18 cellular contexts compared by ENCODE assay signal in genomic region chr10:98418596-98419265, GRCh38. TPM values are rescaled to one million over a fixed set of nuclear protein-coding genes. Genes with fewer than 3 reads are reported as not detected.
DNase-seq lines count a peak whose midpoint lies in the region; ATAC-seq and TF ChIP-seq lines count a peak whose summit lies in the region.
"Had no signal": no experiment of that assay in that cellular context is flagged by ENCODE, and none has a peak within 500 bp of the region (broad histone marks: within the 10 kb centered on the region; RNA-seq: fewer than 3 reads in every experiment).

No MANE protein-coding gene starts in this region.

- no peak overlapping the region for H3K4me3 Mint-ChIP-seq in activated T-cell treated with anti-CD3 and anti-CD28 coated beads, Interleukin-2, amount 50 U/mL, for 24 hours
- no peak overlapping the region for H3K4me3 Mint-ChIP-seq in activated T-cell treated with anti-CD3 and anti-CD28 coated beads, Interleukin-2, amount 50 U/mL, for 4 hours
- H3K4me3 Mint-ChIP-seq in stimulated activated effector memory CD8-positive, alpha-beta T cell treated with anti-CD3 and anti-CD28 coated beads, Interleukin-12 subunit alpha, Interleukin-12 subunit beta, amount 100 ng/mL, for 72 hours = no peak overlapping the region

- H3K9me3 Mint-ChIP-seq in activated T-cell treated with anti-CD3 and anti-CD28 coated beads, Interleukin-2, amount 50 U/mL, for 24 hours = no peaks in the 10 kb centered on the region
- H3K9me3 Mint-ChIP-seq in activated T-cell treated with anti-CD3 and anti-CD28 coated beads, Interleukin-2, amount 50 U/mL, for 4 hours = no peaks in the 10 kb centered on the region
- H3K9me3 Mint-ChIP-seq in stimulated activated effector memory CD8-positive, alpha-beta T cell treated with anti-CD3 and anti-CD28 coated beads, Interleukin-12 subunit alpha, Interleukin-12 subunit beta, amount 100 ng/mL, for 72 hours = no peaks in the 10 kb centered on the region

- no peaks in the 10 kb centered on the region for H3K27me3 Mint-ChIP-seq in activated T-cell treated with anti-CD3 and anti-CD28 coated beads, Interleukin-2, amount 50 U/mL, for 24 hours
- no peaks in the 10 kb centered on the region for H3K27me3 Mint-ChIP-seq in activated T-cell treated with anti-CD3 and anti-CD28 coated beads, Interleukin-2, amount 50 U/mL, for 4 hours (ENCODE audit: low read depth)

- CTCF ChIA-PET in RWPE1 (lab: Yijun Ruan, JAX) = interaction anchor here (0.6 to 1.3 kb wide), 2 partner anchors 18 to 125 kb away, joined by 3 to 4 read pairs; no protein-coding TSS in a partner anchor

- H3K36me3 Mint-ChIP-seq in activated T-cell treated with anti-CD3 and anti-CD28 coated beads, Interleukin-2, amount 50 U/mL, for 24 hours (ENCODE audit: low read depth) = peaks cover 68% of the 10 kb centered on the region
- H3K36me3 Mint-ChIP-seq in activated T-cell treated with anti-CD3 and anti-CD28 coated beads, Interleukin-2, amount 50 U/mL, for 4 hours (ENCODE audit: insufficient read depth) = peaks cover 8% of the 10 kb centered on the region
- H3K36me3 Mint-ChIP-seq in stimulated activated effector memory CD8-positive, alpha-beta T cell treated with anti-CD3 and anti-CD28 coated beads, Interleukin-12 subunit alpha, Interleukin-12 subunit beta, amount 100 ng/mL, for 72 hours = peaks cover 40% of the 10 kb centered on the region

- POLR2A ChIA-PET in RWPE1 (lab: Yijun Ruan, JAX; ENCODE audit: low non-redundant PET) = no interaction called here

- no peak for DNase-seq in activated T-cell treated with anti-CD3 and anti-CD28 coated beads, Interleukin-2, amount 50 U/mL, for 24 hours
- no peak for DNase-seq in activated T-cell treated with anti-CD3 and anti-CD28 coated beads, Interleukin-2, amount 50 U/mL, for 4 hours
- no peak for DNase-seq in RWPE1 (ENCODE audit: low spot score)
- no peak for DNase-seq in left lung
- no peak for DNase-seq in stimulated activated effector memory CD8-positive, alpha-beta T cell treated with anti-CD3 and anti-CD28 coated beads, Interleukin-12 subunit alpha, Interleukin-12 subunit beta, amount 100 ng/mL, for 72 hours (ENCODE audit: low spot score in 2 of 2)
- no peak for DNase-seq in NCI-H2081 treated with DMSO at 0.1 percent for 48 hours (lab: John Stamatoyannopoulos, UW)
- DNase-seq: BE2C, DMS79 treated with DMSO at 0.1 percent for 48 hours, Karpas-422, MV-4-11, NCI-H1105 treated with DMSO at 0.1 percent for 48 hours, NCI-H2081, NCI-H2171 treated with DMSO at 0.1 percent for 48 hours, NCI-H526 treated with DMSO at 0.1 percent for 48 hours, OCI-M1, Right ventricle myocardium superior had no signal

- H3K36me3 ChIP-seq in left lung = peaks cover 0 to 73% of the 10 kb centered on the region in 2 donors
- H3K36me3 ChIP-seq: BE2C had no signal

- H3K27me3 ChIP-seq in left lung = no peaks in the 10 kb centered on the region
- H3K27me3 ChIP-seq: BE2C had no signal

- intact Hi-C loops in left lung (cut with DNase I) = no loop called here

- H3K27ac Mint-ChIP-seq in activated T-cell treated with anti-CD3 and anti-CD28 coated beads, Interleukin-2, amount 50 U/mL, for 24 hours = peak overlapping the region; percentile 8
- peak overlapping the region; percentile 56 for H3K27ac Mint-ChIP-seq in stimulated activated effector memory CD8-positive, alpha-beta T cell treated with anti-CD3 and anti-CD28 coated beads, Interleukin-12 subunit alpha, Interleukin-12 subunit beta, amount 100 ng/mL, for 72 hours

- H3K27ac ChIP-seq in RWPE1 (peak overlapping the region; percentile 8; the same call in 1 of the 2 replicates), left lung (no peak overlapping the region)
- H3K27ac ChIP-seq: A549 had no signal

- H3K4me1 Mint-ChIP-seq in activated T-cell treated with anti-CD3 and anti-CD28 coated beads, Interleukin-2, amount 50 U/mL, for 24 hours (ENCODE audit: low read depth) = peaks cover 19% of the 10 kb centered on the region
- peaks cover 10% of the 10 kb centered on the region for H3K4me1 Mint-ChIP-seq in activated T-cell treated with anti-CD3 and anti-CD28 coated beads, Interleukin-2, amount 50 U/mL, for 4 hours (ENCODE audit: low read depth)
- peaks cover 18% of the 10 kb centered on the region for H3K4me1 Mint-ChIP-seq in stimulated activated effector memory CD8-positive, alpha-beta T cell treated with anti-CD3 and anti-CD28 coated beads, Interleukin-12 subunit alpha, Interleukin-12 subunit beta, amount 100 ng/mL, for 72 hours

- ATAC-seq in activated T-cell treated with anti-CD3 and anti-CD28 coated beads, Interleukin-2, amount 50 U/mL, for 4 hours = no peak
- ATAC-seq in left lung = peak; percentile 29
- no peak for ATAC-seq in stimulated activated effector memory CD8-positive, alpha-beta T cell treated with anti-CD3 and anti-CD28 coated beads, Interleukin-12 subunit alpha, Interleukin-12 subunit beta, amount 100 ng/mL, for 72 hours
- no peak for ATAC-seq in GM19328 (IDR thresholded peaks at IDR 0.05; ENCODE audit: unreplicated experiment)
- ATAC-seq: A549 had no signal

- peaks cover 11 to 19% of the 10 kb centered on the region in 2 donors for H3K4me1 ChIP-seq in left lung

- no peaks in the 10 kb centered on the region for H3K9me3 ChIP-seq in left lung
- H3K9me3 ChIP-seq: A549, BE2C had no signal

- TF ChIP-seq CTCF in RWPE1 (conservative IDR thresholded peaks at IDR 0.05; ENCODE audit: low read depth) = no peak
- no peak for TF ChIP-seq CTCF in left lung (IDR thresholded peaks at IDR 0.05)

- no peak overlapping the region for H3K4me3 ChIP-seq in left lung
- H3K4me3 ChIP-seq: A549 had no signal

RNA-seq across cellular contexts. Expression of gene PYROXD2, which starts 3.7 kb away (rescaled TPM):
- 1 to 10 TPM in 2 of 3 donors, under 1 TPM in 1; 0.84 to 3.2 (median 1.1) TPM for total RNA-seq in activated T-cell treated with anti-CD3 and anti-CD28 coated beads, Interleukin-2, amount 50 U/mL, for 4 hours
- total RNA-seq in left lung = 10 to 100 TPM in 1 of 2 donors, 1 to 10 TPM in 1; 8.2 to 14.8 TPM

RNA-seq across cellular contexts. Expression of gene HPS1, which starts 28.0 kb away (rescaled TPM):
- 10 to 100 TPM; 59.2 to 64.2 (median 59.7) TPM for total RNA-seq in activated T-cell treated with anti-CD3 and anti-CD28 coated beads, Interleukin-2, amount 50 U/mL, for 4 hours
- total RNA-seq in left lung = 10 to 100 TPM; 64.2 to 95.0 TPM
